Comparison of ENCODE assay signal across 8 cellular contexts in genomic region chr6:44096615-44097014, GRCh38. TPM values are rescaled to one million over a fixed set of nuclear protein-coding genes. Genes with fewer than 3 reads are reported as not detected.
DNase-seq lines count a peak whose midpoint lies in the region; FAIRE-seq and TF ChIP-seq lines count a peak whose summit lies in the region.

No MANE protein-coding gene starts in this region.

- peaks cover 31% of the 10 kb centered on the region for H3K36me3 Mint-ChIP-seq in activated T-cell treated with anti-CD3 and anti-CD28 coated beads, Interleukin-2, amount 50 U/mL, for 24 hours (ENCODE audit: low read depth)

- H3K4me2 ChIP-seq in neuronal stem cell (ENCODE audit: insufficient read depth, low read length, poor library complexity, severe bottlenecking): no peak overlapping the region

- no peak overlapping the region for H2BK12ac ChIP-seq in neuronal stem cell (ENCODE audit: low read length)

- no peak overlapping the region for H3K27ac ChIP-seq in neuronal stem cell (replicated peaks; ENCODE audit: low read length)
- H3K27ac ChIP-seq in substantia nigra (ENCODE audit: low read depth, low read length, poor library complexity, severe bottlenecking): no peak overlapping the region

- H4K91ac ChIP-seq in neuronal stem cell (ENCODE audit: low read depth, low read length, poor library complexity): no peak overlapping the region

- peak; percentile 60 to 76 (median 67) for DNase-seq in NCI-H1417 (lab: John Stamatoyannopoulos, UW)
- DNase-seq in NCI-H1417 treated with DMSO at 0.1 percent for 48 hours (lab: John Stamatoyannopoulos, UW): no peak
- peak; percentile 89 for DNase-seq in HTR-8/SVneo (ENCODE audit: insufficient read length, low spot score)
- DNase-seq in activated T-cell treated with anti-CD3 and anti-CD28 coated beads, Interleukin-2, amount 50 U/mL, for 24 hours: peak; percentile 80
- peak; percentile 58 for DNase-seq in fibroblast of gingiva (ENCODE audit: low read depth)
- no peak for DNase-seq in neuronal stem cell (ENCODE audit: low spot score)
- DNase-seq in substantia nigra (lab: John Stamatoyannopoulos, UW): peak in 43 of 49 donors; percentile 5 to 79 (median 51)

- no peak overlapping the region for H3K4me3 Mint-ChIP-seq in activated T-cell treated with anti-CD3 and anti-CD28 coated beads, Interleukin-2, amount 50 U/mL, for 24 hours

- H3K18ac ChIP-seq in neuronal stem cell (ENCODE audit: low read length): no peak overlapping the region

- peak overlapping the region; percentile 72 for H3K27ac Mint-ChIP-seq in activated T-cell treated with anti-CD3 and anti-CD28 coated beads, Interleukin-2, amount 50 U/mL, for 24 hours

- no peak overlapping the region for H2AFZ ChIP-seq in neuronal stem cell (ENCODE audit: low read length)

- no peaks in the 10 kb centered on the region for H3K27me3 ChIP-seq in neuronal stem cell (ENCODE audit: control insufficient read depth in 3 of 3, insufficient read depth in 3 of 3, low read depth in 1 of 3, low read length in 3 of 3)

- no peak overlapping the region for H4K8ac ChIP-seq in neuronal stem cell (ENCODE audit: low read depth, low read length)

- H2AK5ac ChIP-seq in neuronal stem cell (ENCODE audit: low read depth, low read length): no peak overlapping the region

- peak overlapping the region; percentile 76 for H3K23ac ChIP-seq in neuronal stem cell (ENCODE audit: low read depth, low read length, poor library complexity)

- H3K4me3 ChIP-seq in neuronal stem cell (ENCODE audit: low read length in 2 of 2): peak overlapping the region in 1 of 2 donors; percentile 23

- H3K9me3 ChIP-seq in neuronal stem cell (replicated peaks in 1 of 2; ENCODE audit: control insufficient read depth in 2 of 2, insufficient read depth in 1 of 2, low read depth in 1 of 2, low read length in 2 of 2): no peaks in the 10 kb centered on the region

- no peak overlapping the region for H3K14ac ChIP-seq in neuronal stem cell (ENCODE audit: low read length)

- no peaks in the 10 kb centered on the region for H3K4me1 Mint-ChIP-seq in activated T-cell treated with anti-CD3 and anti-CD28 coated beads, Interleukin-2, amount 50 U/mL, for 24 hours (ENCODE audit: low read depth)

- no peak overlapping the region for H2BK120ac ChIP-seq in neuronal stem cell (ENCODE audit: low read depth, low read length)

- H3K9ac ChIP-seq in neuronal stem cell (ENCODE audit: low read depth, low read length, poor library complexity): peak overlapping the region; percentile 31

- no peaks in the 10 kb centered on the region for H3K4me1 ChIP-seq in neuronal stem cell (ENCODE audit: control insufficient read depth in 2 of 2, insufficient read depth in 1 of 2, low read depth in 1 of 2, low read length in 2 of 2)

- H3K9me3 Mint-ChIP-seq in activated T-cell treated with anti-CD3 and anti-CD28 coated beads, Interleukin-2, amount 50 U/mL, for 24 hours: no peaks in the 10 kb centered on the region

- no peaks in the 10 kb centered on the region for H3K27me3 Mint-ChIP-seq in activated T-cell treated with anti-CD3 and anti-CD28 coated beads, Interleukin-2, amount 50 U/mL, for 24 hours

- FAIRE-seq in HTR-8/SVneo (lab: Jason Lieb, UNC): peak; percentile 80

- no CpG with 5 or more reads among the region's 3 CpGs for WGBS in neuronal stem cell (ENCODE audit: extremely low coverage in 2 of 2, insufficient read length in 2 of 2, insufficient replicate concordance in 1 of 2), 2 donors

- peaks cover 24 to 46% of the 10 kb centered on the region in 2 donors for H3K36me3 ChIP-seq in neuronal stem cell (replicated peaks in 1 of 2; ENCODE audit: control insufficient read depth in 2 of 2, insufficient read depth in 2 of 2, low read length in 2 of 2)

- no peaks in the 10 kb centered on the region for H3K79me1 ChIP-seq in neuronal stem cell (ENCODE audit: low read depth, low read length)

- no peak overlapping the region for H2BK15ac ChIP-seq in neuronal stem cell (ENCODE audit: low read length)

- H3K4ac ChIP-seq in neuronal stem cell (ENCODE audit: low read length): no peak overlapping the region

- no peak overlapping the region for H2BK5ac ChIP-seq in neuronal stem cell (ENCODE audit: low read length)

TF ChIP-seq in PFSK-1, 5 proteins besides CTCF, POLR2A, EP300 and RAD21:
- no peak for TF ChIP-seq REST (IDR thresholded peaks at IDR 0.05; ENCODE audit: insufficient read depth in 1 of 2, low read depth in 2 of 2, low read length in 2 of 2)
- TF ChIP-seq POLR2AphosphoS5 (IDR thresholded peaks at IDR 0.05; ENCODE audit: low read depth, low read length): no peak
- TF ChIP-seq FOXP2 (optimal IDR thresholded peaks at IDR 0.05; ENCODE audit: borderline replicate concordance, extremely low read depth, extremely low read length, insufficient read depth): peak; percentile 19

RNA-seq across cellular contexts. Expression of gene MRPL14, which starts 30.6 kb away (rescaled TPM):
- polyA plus RNA-seq in PFSK-1 (2012; ENCODE audit: insufficient read length, low read depth): 77.5 TPM
- polyA plus RNA-seq in neuronal stem cell (2013, experiment 1 of 2): 64.6 TPM
- polyA plus RNA-seq in neuronal stem cell (2013, experiment 2 of 2): 66.2 TPM

RNA-seq across cellular contexts. Expression of gene TMEM63B, which starts 30.7 kb away (rescaled TPM):
- 36.3 TPM for polyA plus RNA-seq in PFSK-1 (2012; ENCODE audit: insufficient read length, low read depth)
- polyA plus RNA-seq in neuronal stem cell (2013, experiment 1 of 2): 28.8 TPM
- 27.4 TPM for polyA plus RNA-seq in neuronal stem cell (2013, experiment 2 of 2)

Comparison
In these comparisons a context has a peak if more than half of its experiments do, and no peak if none do; other contexts are left out.
1. DNase-seq: peak in NCI-H1417 (3 of 3), HTR-8/SVneo (single experiment), activated T-cell treated with anti-CD3 and anti-CD28 coated beads, Interleukin-2, amount 50 U/mL, for 24 hours (single experiment), fibroblast of gingiva (single experiment) and substantia nigra (43 of 49); none in NCI-H1417 treated with DMSO at 0.1 percent for 48 hours (single experiment) and neuronal stem cell (single experiment).